21 cellular contexts compared by ENCODE assay signal in the genomic region with DNA sequence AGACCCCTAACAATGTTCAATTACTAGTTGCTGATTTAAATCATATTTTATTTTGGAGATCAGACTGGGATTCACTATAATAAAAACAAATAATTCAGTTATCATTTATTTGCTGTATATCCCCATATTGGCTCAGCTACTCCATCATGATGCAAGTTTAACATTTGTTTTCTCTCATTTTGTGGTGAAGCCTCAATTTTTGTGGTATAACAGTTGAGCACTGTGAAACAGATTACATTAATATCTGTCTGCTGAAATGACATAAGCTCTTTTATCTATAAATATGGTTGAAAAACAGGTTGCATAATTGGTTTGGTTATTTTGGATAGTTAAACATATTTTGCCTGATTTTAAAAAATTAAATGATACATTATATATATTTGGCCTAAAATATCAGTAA.
"Had no signal": no experiment of that assay in that cellular context is flagged by ENCODE, and none has a peak within 500 bp of the region (broad histone marks: within the 10 kb centered on the region; RNA-seq: fewer than 3 reads in every experiment).

No MANE protein-coding gene starts in this region.

- H3K4me3 ChIP-seq: colonic mucosa, dorsolateral prefrontal cortex, esophagus muscularis mucosa, gastrocnemius medialis, left ventricle myocardium inferior, pancreas, psoas muscle, right atrium auricular region, stomach, suprapubic skin, tibial nerve had no signal

- H3K9me3 Mint-ChIP-seq: activated T-helper 1 cell treated with anti-CD3 and anti-CD28 coated beads, Interleukin-12 subunit alpha, Interleukin-12 subunit beta, Interleukin-2, Interleukin-4 antibody, amounts not matched to agents 30 ng/mL and 10 ng/mL and 1 ng/mL, durations not matched to agents 14 hours and 24 hours and 36 hours; mesothelial cell of epicardium; nephron had no signal

- H3K36me3 ChIP-seq: colonic mucosa, gastrocnemius medialis, pancreas, right atrium auricular region, stomach, suprapubic skin, tibial nerve, WERI-Rb-1 had no signal

- H3K4me3 Mint-ChIP-seq: activated T-helper 1 cell treated with anti-CD3 and anti-CD28 coated beads, Interleukin-12 subunit alpha, Interleukin-12 subunit beta, Interleukin-2, Interleukin-4 antibody, amounts not matched to agents 30 ng/mL and 10 ng/mL and 1 ng/mL, durations not matched to agents 14 hours and 24 hours and 36 hours; mesothelial cell of epicardium; nephron had no signal

- DNase-seq: activated CD4-positive, alpha-beta T cell treated with anti-CD3 and anti-CD28 coated beads, Interleukin-2, amount 50 U/mL, for 48 hours; activated CD4-positive, CD25-positive, alpha-beta regulatory T cell treated with anti-CD3 and anti-CD28 coated beads, Interleukin-2, amount 50 U/mL, for 72 hours; amniotic stem cell; colonic mucosa; dorsolateral prefrontal cortex; gastrocnemius medialis; hippocampal formation; left ventricle myocardium inferior; pancreas; psoas muscle; stimulated activated CD4-positive, alpha-beta T cell treated with anti-CD3 and anti-CD28 coated beads, Interleukin-4, amount 100 ng/mL, for 4 hours; stomach; WERI-Rb-1 had no signal

- H3K4me1 ChIP-seq: colonic mucosa, esophagus muscularis mucosa, gastrocnemius medialis, left ventricle myocardium inferior, pancreas, psoas muscle, right atrium auricular region, stomach, suprapubic skin, tibial nerve had no signal

- ATAC-seq: gastrocnemius medialis, pancreas, psoas muscle had no signal

- H3K27ac Mint-ChIP-seq: activated naive CD4-positive, alpha-beta T cell treated with anti-CD3 and anti-CD28 coated beads, Interleukin-2, amount 50 U/mL, for 72 hours; mesothelial cell of epicardium; nephron had no signal

- H3K27ac ChIP-seq: colonic mucosa, dorsolateral prefrontal cortex, esophagus muscularis mucosa, gastrocnemius medialis, left ventricle myocardium inferior, pancreas, psoas muscle, right atrium auricular region, stomach, suprapubic skin, tibial nerve, WERI-Rb-1 had no signal

- H3K36me3 Mint-ChIP-seq: mesothelial cell of epicardium had no signal

- H3K9me3 ChIP-seq: colonic mucosa, esophagus muscularis mucosa, gastrocnemius medialis, left ventricle myocardium inferior, pancreas, psoas muscle, right atrium auricular region, stomach, suprapubic skin, tibial nerve had no signal

- H3K27me3 ChIP-seq: colonic mucosa, dorsolateral prefrontal cortex, esophagus muscularis mucosa, gastrocnemius medialis, pancreas, right atrium auricular region, stomach, suprapubic skin, tibial nerve had no signal

- H3K4me1 Mint-ChIP-seq: nephron had no signal
